Comparison of ENCODE assay signal across 22 cellular contexts in genomic region chr10:60224129-60224705, GRCh38.
"Had no signal": no experiment of that assay in that cellular context is flagged by ENCODE, and none has a peak within 500 bp of the region (broad histone marks: within the 10 kb centered on the region; RNA-seq: fewer than 3 reads in every experiment).

No MANE protein-coding gene starts in this region.

- ATAC-seq: activated naive CD8-positive, alpha-beta T cell treated with anti-CD3 and anti-CD28 coated beads, Interleukin-2, amount 50 U/mL, for 24 hours; foreskin keratinocyte; left ventricle myocardium superior; natural killer cell had no signal

- H3K4me1 ChIP-seq: foreskin keratinocyte, prostate gland had no signal

- H3K36me3 ChIP-seq: brain microvascular endothelial cell, prostate gland, spleen, thoracic aorta, upper lobe of left lung had no signal

- H3K27ac ChIP-seq: brain microvascular endothelial cell, foreskin keratinocyte, hepatocyte, prostate gland, right atrium auricular region, spleen, thoracic aorta, upper lobe of left lung had no signal

- H2AFZ ChIP-seq: hepatocyte had no signal

- H3K27me3 ChIP-seq: brain microvascular endothelial cell, foreskin keratinocyte, hepatocyte, right atrium auricular region, spleen, upper lobe of left lung had no signal

- H3K9me3 ChIP-seq: prostate gland, right atrium auricular region, spleen, thoracic aorta, upper lobe of left lung had no signal

- H3K4me3 ChIP-seq: hepatocyte, prostate gland, right atrium auricular region, spleen, thoracic aorta, upper lobe of left lung had no signal

- H3K79me2 ChIP-seq: hepatocyte had no signal

- DNase-seq: activated CD4-positive, alpha-beta memory T cell treated with anti-CD3 and anti-CD28 coated beads for 36 hours; activated CD4-positive, alpha-beta T cell treated with anti-CD3 and anti-CD28 coated beads for 48 hours; activated gamma-delta T cell; activated naive CD4-positive, alpha-beta T cell treated with anti-CD3 and anti-CD28 coated beads, Interleukin-2, amount 50 U/mL, for 16 hours; activated naive CD8-positive, alpha-beta T cell treated with anti-CD3 and anti-CD28 coated beads, Interleukin-2, amount 50 U/mL, for 24 hours; anterior cingulate cortex; brain microvascular endothelial cell; caudate nucleus; dermis blood vessel endothelial cell; effector CD8-positive, alpha-beta T cell; foreskin keratinocyte; left ventricle myocardium superior; mammary epithelial cell; natural killer cell; spleen; stimulated activated CD4-positive, alpha-beta T cell treated with anti-CD3 and anti-CD28 coated beads, Interleukin-4, amount 100 ng/mL, for 24 hours; stimulated activated naive CD4-positive, alpha-beta T cell treated with Interleukin-2 at 50 U/mL for 16 hours; upper lobe of left lung had no signal

- H3K4me2 ChIP-seq: hepatocyte had no signal
